15 cellular contexts compared by ENCODE assay signal in genomic region chr12:128971802-128972201, GRCh38.
A peak's percentile ranks its signal among the peaks of the same experiment; 100 is the strongest.
DNase-seq lines count a peak whose midpoint lies in the region; ATAC-seq lines count a peak whose summit lies in the region.
"Had no signal": no experiment of that assay in that cellular context is flagged by ENCODE, and none has a peak within 500 bp of the region (broad histone marks: within the 10 kb centered on the region; RNA-seq: fewer than 3 reads in every experiment).

No MANE protein-coding gene starts in this region.

- H3K36me3 ChIP-seq in SJCRH30 (no peaks in the 10 kb centered on the region), neuronal stem cell (replicated peaks in 1 of 2; ENCODE audit: control insufficient read depth in 2 of 2, insufficient read depth in 2 of 2, low read length in 2 of 2) (no peaks in the 10 kb centered on the region)
- H3K36me3 ChIP-seq: brain microvascular endothelial cell, HAP-1, sigmoid colon, vagina had no signal

- no CpG with 5 or more reads among the region's 11 CpGs for WGBS in neuronal stem cell (ENCODE audit: extremely low coverage in 2 of 2, insufficient read length in 2 of 2, insufficient replicate concordance in 1 of 2), 2 donors

- H4K8ac ChIP-seq in neuronal stem cell (ENCODE audit: low read depth, low read length) = no peak overlapping the region

- DNase-seq in NCI-H187 (lab: John Stamatoyannopoulos, UW) = peak; percentile 63 to 86
- peak; percentile 17 to 37 for DNase-seq in SJCRH30
- DNase-seq in neuronal stem cell (ENCODE audit: low spot score) = peak; percentile 48
- no peak for DNase-seq in activated CD4-positive, CD25-positive, alpha-beta regulatory T cell (lab: John Stamatoyannopoulos, UW)
- DNase-seq: activated CD8-positive, alpha-beta memory T cell treated with anti-CD3 and anti-CD28 coated beads for 24 hours; brain microvascular endothelial cell; CD8-positive, alpha-beta memory T cell; mammary epithelial cell; NK-92 treated with Interleukin-12 subunit alpha and Interleukin-12 subunit beta, amount 100 ng/mL, for 24 hours; sigmoid colon had no signal

- ATAC-seq in GM18511 (IDR thresholded peaks at IDR 0.05; ENCODE audit: unreplicated experiment) = peak; percentile 29
- ATAC-seq in GM18520 (IDR thresholded peaks at IDR 0.05; ENCODE audit: unreplicated experiment) = no peak
- no peak for ATAC-seq in HG02870 (IDR thresholded peaks at IDR 0.05; ENCODE audit: unreplicated experiment)

- H3K14ac ChIP-seq in neuronal stem cell (ENCODE audit: low read length) = no peak overlapping the region

- H3K4me3 ChIP-seq in SJCRH30 (no peak overlapping the region), neuronal stem cell (ENCODE audit: low read length in 2 of 2) (no peak overlapping the region)
- H3K4me3 ChIP-seq: HAP-1, sigmoid colon, vagina had no signal

- no peak overlapping the region for H3K23ac ChIP-seq in neuronal stem cell (ENCODE audit: low read depth, low read length, poor library complexity)

- no peak overlapping the region for H4K91ac ChIP-seq in neuronal stem cell (ENCODE audit: low read depth, low read length, poor library complexity)

- H3K9ac ChIP-seq in neuronal stem cell (ENCODE audit: low read depth, low read length, poor library complexity) = no peak overlapping the region

- no peak overlapping the region for H3K18ac ChIP-seq in neuronal stem cell (ENCODE audit: low read length)

- no peak overlapping the region for H3K27ac ChIP-seq in SJCRH30
- no peak overlapping the region for H3K27ac ChIP-seq in neuronal stem cell (replicated peaks; ENCODE audit: low read length)
- H3K27ac ChIP-seq: brain microvascular endothelial cell, sigmoid colon, vagina had no signal

- no peak overlapping the region for H2BK15ac ChIP-seq in neuronal stem cell (ENCODE audit: low read length)

- no peak overlapping the region for H2AK5ac ChIP-seq in neuronal stem cell (ENCODE audit: low read depth, low read length)

- no peak overlapping the region for H2BK12ac ChIP-seq in neuronal stem cell (ENCODE audit: low read length)

- H3K9me3 ChIP-seq in SJCRH30 (replicated peaks) (no peaks in the 10 kb centered on the region), neuronal stem cell (replicated peaks in 1 of 2; ENCODE audit: control insufficient read depth in 2 of 2, insufficient read depth in 1 of 2, low read depth in 1 of 2, low read length in 2 of 2) (no peaks in the 10 kb centered on the region)
- H3K9me3 ChIP-seq: HAP-1, sigmoid colon, vagina had no signal

- H3K79me1 ChIP-seq in neuronal stem cell (ENCODE audit: low read depth, low read length) = no peaks in the 10 kb centered on the region

- no peak overlapping the region for H2BK5ac ChIP-seq in neuronal stem cell (ENCODE audit: low read length)

- H2AFZ ChIP-seq in neuronal stem cell (ENCODE audit: low read length) = peak overlapping the region; percentile 85

- H2BK120ac ChIP-seq in neuronal stem cell (ENCODE audit: low read depth, low read length) = no peak overlapping the region

- H3K4me1 ChIP-seq in SJCRH30 (peaks cover 6% of the 10 kb centered on the region; the same call in 1 of the 2 replicates), neuronal stem cell (ENCODE audit: control insufficient read depth in 2 of 2, insufficient read depth in 1 of 2, low read depth in 1 of 2, low read length in 2 of 2) (peaks cover 17 to 26% of the 10 kb centered on the region in 2 donors)
- H3K4me1 ChIP-seq: HAP-1, sigmoid colon, vagina had no signal

- no peak overlapping the region for H3K4me2 ChIP-seq in neuronal stem cell (ENCODE audit: insufficient read depth, low read length, poor library complexity, severe bottlenecking)

- H3K27me3 ChIP-seq in SJCRH30 (no peaks in the 10 kb centered on the region), neuronal stem cell (ENCODE audit: control insufficient read depth in 3 of 3, insufficient read depth in 3 of 3, low read depth in 1 of 3, low read length in 3 of 3) (peaks cover 0 to 6% (median 0%) of the 10 kb centered on the region in 3 experiments)
- H3K27me3 ChIP-seq: vagina had no signal

- no peak overlapping the region for H3K4ac ChIP-seq in neuronal stem cell (ENCODE audit: low read length)

Comparison
In these comparisons a context has a peak if more than half of its experiments do, and no peak if none do; other contexts are left out.
1. DNase-seq: peak in NCI-H187 (2 of 2), SJCRH30 (2 of 2) and neuronal stem cell (single experiment); none in activated CD4-positive, CD25-positive, alpha-beta regulatory T cell (0 of 4).